ENCODE assay signal across 16 cellular contexts in genomic region chr1:27912429-27912828, GRCh38. TPM values are rescaled to one million over a fixed set of nuclear protein-coding genes. Genes with fewer than 3 reads are reported as not detected.
DNase-seq lines count a peak whose midpoint lies in the region; ATAC-seq and TF ChIP-seq lines count a peak whose summit lies in the region.
"Had no signal": no experiment of that assay in that cellular context is flagged by ENCODE, and none has a peak within 500 bp of the region (broad histone marks: within the 10 kb centered on the region; RNA-seq: fewer than 3 reads in every experiment).

No MANE protein-coding gene starts in this region.

- no peak overlapping the region for H2AFZ ChIP-seq in OCI-LY7 (ENCODE audit: low read length)

- peaks cover 22% of the 10 kb centered on the region for H3K4me1 Mint-ChIP-seq in activated naive CD8-positive, alpha-beta T cell treated with anti-CD3 and anti-CD28 coated beads, Interleukin-2, amount 10 ng/mL, durations not matched to agents 7 days and 5 days
- H3K4me1 Mint-ChIP-seq in stimulated activated naive B cell treated with anti-CD40 and anti-IgM and Interleukin-4, amounts not matched to agents 10 μg/mL and 1 μg/mL and 100 μg/mL, for 72 hours = peaks cover 4 to 5% of the 10 kb centered on the region in 2 donors

- peak; percentile 50 for DNase-seq in stimulated activated CD4-positive, alpha-beta T cell treated with anti-CD3 and anti-CD28 coated beads, Interleukin-4, amount 100 ng/mL, for 24 hours
- no peak for DNase-seq in stimulated activated CD4-positive, alpha-beta T cell treated with anti-CD3 and anti-CD28 coated beads, Interleukin-4, amount 100 ng/mL, for 4 hours
- DNase-seq in OCI-LY7 (ENCODE audit: low spot score) = no peak
- no peak for DNase-seq in activated naive CD8-positive, alpha-beta T cell treated with anti-CD3 and anti-CD28 coated beads, Interleukin-2, amount 10 ng/mL, durations not matched to agents 7 days and 5 days
- no peak for DNase-seq in stimulated activated naive B cell treated with anti-CD40 and anti-IgM and Interleukin-4, amounts not matched to agents 10 μg/mL and 1 μg/mL and 100 μg/mL, for 72 hours
- no peak for DNase-seq in ascending aorta (ENCODE audit: low spot score in 2 of 2)
- no peak for DNase-seq in kidney tubule cell (ENCODE audit: low spot score)
- DNase-seq: DMS79, Kasumi-1, left ventricle myocardium superior, NCI-H226, SHP77 treated with DMSO at 0.1 percent for 48 hours had no signal

- peaks cover 46% of the 10 kb centered on the region for H3K79me2 ChIP-seq in OCI-LY7 (ENCODE audit: insufficient read depth, low read depth, low read length)

- CTCF ChIA-PET in OCI-LY7 (lab: Charles Lee; ENCODE audit: unreplicated experiment) = no interaction called here

- peaks cover 3% of the 10 kb centered on the region for H3K27me3 Mint-ChIP-seq in activated naive CD8-positive, alpha-beta T cell treated with anti-CD3 and anti-CD28 coated beads, Interleukin-2, amount 10 ng/mL, durations not matched to agents 7 days and 5 days
- H3K27me3 Mint-ChIP-seq in stimulated activated naive B cell treated with anti-CD40 and anti-IgM and Interleukin-4, amounts not matched to agents 10 μg/mL and 1 μg/mL and 100 μg/mL, for 72 hours = peaks cover 0 to 2% of the 10 kb centered on the region in 2 donors
- H3K27me3 Mint-ChIP-seq: central memory CD8-positive, alpha-beta T cell had no signal

- H3K9me3 ChIP-seq in OCI-LY7 (ENCODE audit: low read length) (peaks cover 6% of the 10 kb centered on the region), ascending aorta (peaks cover 0 to 8% of the 10 kb centered on the region in 2 donors)
- H3K9me3 ChIP-seq: adrenal gland, thoracic aorta had no signal

- H3K4me3 ChIP-seq in OCI-LY7 (ENCODE audit: low read depth, low read length, poor library complexity, severe bottlenecking) (no peak overlapping the region), ascending aorta (no peak overlapping the region)
- H3K4me3 ChIP-seq: adrenal gland, thoracic aorta had no signal

- H4K20me1 ChIP-seq in OCI-LY7 (ENCODE audit: insufficient read depth, low read length) = no peaks in the 10 kb centered on the region

- H3K9me2 ChIP-seq in OCI-LY7 (ENCODE audit: insufficient read depth, low read length) = no peaks in the 10 kb centered on the region

- H3K27ac Mint-ChIP-seq in activated naive CD8-positive, alpha-beta T cell treated with anti-CD3 and anti-CD28 coated beads, Interleukin-2, amount 10 ng/mL, durations not matched to agents 7 days and 5 days = peak overlapping the region; percentile 16
- peak overlapping the region; percentile 37 for H3K27ac Mint-ChIP-seq in stimulated activated naive B cell treated with anti-CD40 and anti-IgM and Interleukin-4, amounts not matched to agents 10 μg/mL and 1 μg/mL and 100 μg/mL, for 72 hours

- H3K4me3 Mint-ChIP-seq in activated naive CD8-positive, alpha-beta T cell treated with anti-CD3 and anti-CD28 coated beads, Interleukin-2, amount 10 ng/mL, durations not matched to agents 7 days and 5 days = peak overlapping the region; percentile 27
- no peak overlapping the region for H3K4me3 Mint-ChIP-seq in stimulated activated naive B cell treated with anti-CD40 and anti-IgM and Interleukin-4, amounts not matched to agents 10 μg/mL and 1 μg/mL and 100 μg/mL, for 72 hours

- ATAC-seq in activated naive CD8-positive, alpha-beta T cell treated with anti-CD3 and anti-CD28 coated beads, Interleukin-2, amount 10 ng/mL, durations not matched to agents 7 days and 5 days (ENCODE audit: low read depth) = no peak
- no peak for ATAC-seq in stimulated activated naive B cell treated with anti-CD40 and anti-IgM and Interleukin-4, amounts not matched to agents 10 μg/mL and 1 μg/mL and 100 μg/mL, for 72 hours (replicated peaks)
- ATAC-seq in HG02870 (IDR thresholded peaks at IDR 0.05; ENCODE audit: unreplicated experiment) = no peak
- ATAC-seq: left ventricle myocardium superior had no signal

- no peak for TF ChIP-seq CTCF in OCI-LY7 (conservative IDR thresholded peaks at IDR 0.05; ENCODE audit: low read length)
- no peak for TF ChIP-seq CTCF in ascending aorta (IDR thresholded peaks at IDR 0.05)

- H3K4me1 ChIP-seq in OCI-LY7 (ENCODE audit: insufficient read depth, low read length, poor library complexity, severe bottlenecking) (peaks cover 20% of the 10 kb centered on the region), ascending aorta (peaks cover 0 to 5% of the 10 kb centered on the region in 2 donors)

- POLR2A ChIA-PET in OCI-LY7 (lab: Charles Lee) = interaction anchor here (1.7 kb wide), 1 partner anchor 20 kb away, joined by 7 read pairs; no protein-coding TSS in a partner anchor
- POLR2A ChIA-PET in activated naive CD8-positive, alpha-beta T cell treated with anti-CD3 and anti-CD28 coated beads, Interleukin-2, amount 10 ng/mL, durations not matched to agents 7 days and 5 days (lab: Charles Lee) = no interaction called here

- H3K4me2 ChIP-seq in OCI-LY7 (ENCODE audit: low read length) = peak overlapping the region; percentile 30

- H3K27ac ChIP-seq in OCI-LY7 (ENCODE audit: low read depth, low read length, poor library complexity, severe bottlenecking) = no peak overlapping the region
- no peak overlapping the region for H3K27ac ChIP-seq in ascending aorta
- H3K27ac ChIP-seq: adrenal gland, thoracic aorta had no signal

- intact Hi-C loops in OCI-LY7 (cut with micrococcal nuclease; ENCODE audit: unreplicated experiment) = no loop called here
- intact Hi-C loops in ascending aorta (cut with DNase I) = no loop called here

- TSS peak; percentile 8 for BruUV-seq in OCI-LY7 (replicated peaks; lab: Mats Ljungman, UMichigan)

- H3K9me3 Mint-ChIP-seq in activated naive CD8-positive, alpha-beta T cell treated with anti-CD3 and anti-CD28 coated beads, Interleukin-2, amount 10 ng/mL, durations not matched to agents 7 days and 5 days = peaks cover 2% of the 10 kb centered on the region
- H3K9me3 Mint-ChIP-seq in stimulated activated naive B cell treated with anti-CD40 and anti-IgM and Interleukin-4, amounts not matched to agents 10 μg/mL and 1 μg/mL and 100 μg/mL, for 72 hours = peaks cover 0 to 2% of the 10 kb centered on the region in 2 donors
- H3K9me3 Mint-ChIP-seq: central memory CD8-positive, alpha-beta T cell had no signal

- H3K27me3 ChIP-seq in ascending aorta = no peaks in the 10 kb centered on the region
- H3K27me3 ChIP-seq: adrenal gland had no signal

- peaks cover 12% of the 10 kb centered on the region for H3K36me3 Mint-ChIP-seq in activated naive CD8-positive, alpha-beta T cell treated with anti-CD3 and anti-CD28 coated beads, Interleukin-2, amount 10 ng/mL, durations not matched to agents 7 days and 5 days
- peaks cover 15 to 23% of the 10 kb centered on the region in 2 donors for H3K36me3 Mint-ChIP-seq in stimulated activated naive B cell treated with anti-CD40 and anti-IgM and Interleukin-4, amounts not matched to agents 10 μg/mL and 1 μg/mL and 100 μg/mL, for 72 hours

- H3K36me3 ChIP-seq in OCI-LY7 (ENCODE audit: insufficient read depth, low read length) (peaks cover 57% of the 10 kb centered on the region), ascending aorta (peaks cover 8 to 31% of the 10 kb centered on the region in 2 donors)

RNA-seq across cellular contexts. Expression of gene RPA2, which starts 1.9 kb away (rescaled TPM):
- total RNA-seq in OCI-LY7 (2014; rRNA removed; shearing (Covaris generic)) = 56.8 and 74.4 TPM in 2 replicates
- total RNA-seq in OCI-LY7 (2022) (44.3 and 52.7 TPM in 2 replicates), ascending aorta (36.8 TPM)
- 10 to 100 TPM; 72.1 to 73.7 TPM for total RNA-seq in activated naive CD8-positive, alpha-beta T cell treated with anti-CD3 and anti-CD28 coated beads, Interleukin-2, amount 10 ng/mL, durations not matched to agents 7 days and 5 days

RNA-seq across cellular contexts. Expression of gene SMPDL3B, which starts 22.4 kb away (rescaled TPM):
- 0.19 and 0.39 TPM in 2 replicates for total RNA-seq in OCI-LY7 (2014; rRNA removed; shearing (Covaris generic))
- total RNA-seq in OCI-LY7 (2022) (not detected in 2 replicates), ascending aorta (not detected)
- under 1 TPM; 0.64 to 0.99 TPM for total RNA-seq in activated naive CD8-positive, alpha-beta T cell treated with anti-CD3 and anti-CD28 coated beads, Interleukin-2, amount 10 ng/mL, durations not matched to agents 7 days and 5 days
- total RNA-seq: adrenal gland, left ventricle myocardium superior, thoracic aorta had no signal

RNA-seq across cellular contexts. Expression of gene THEMIS2, which starts 40.1 kb away (rescaled TPM):
- 0.98 and 4.1 TPM in 2 replicates for total RNA-seq in OCI-LY7 (2014; rRNA removed; shearing (Covaris generic))
- total RNA-seq in OCI-LY7 (2022) (15.4 and 20.3 TPM in 2 replicates), ascending aorta (206 TPM)
- total RNA-seq in activated naive CD8-positive, alpha-beta T cell treated with anti-CD3 and anti-CD28 coated beads, Interleukin-2, amount 10 ng/mL, durations not matched to agents 7 days and 5 days = 10 to 100 TPM; 35.4 to 40.5 TPM

RNA-seq across cellular contexts. Expression of gene XKR8, which starts 47.3 kb away (rescaled TPM):
- total RNA-seq in OCI-LY7 (2014; rRNA removed; shearing (Covaris generic)) = 0.38 and 0.75 TPM in 2 replicates
- total RNA-seq in OCI-LY7 (2022) = 0.70 and 2.3 TPM in 2 replicates
- 1 to 10 TPM; 8.7 to 9.0 TPM for total RNA-seq in activated naive CD8-positive, alpha-beta T cell treated with anti-CD3 and anti-CD28 coated beads, Interleukin-2, amount 10 ng/mL, durations not matched to agents 7 days and 5 days
- total RNA-seq in ascending aorta = 15.6 TPM
